In genomic region chr3:160544837-160545236, GRCh38 we compare ENCODE assay signal across 23 cellular contexts. TPM values are rescaled to one million over a fixed set of nuclear protein-coding genes. Genes with fewer than 3 reads are reported as not detected.
DNase-seq lines count a peak whose midpoint lies in the region; ATAC-seq and TF ChIP-seq lines count a peak whose summit lies in the region.
"Had no signal": no experiment of that assay in that cellular context is flagged by ENCODE, and none has a peak within 500 bp of the region (broad histone marks: within the 10 kb centered on the region; RNA-seq: fewer than 3 reads in every experiment).

No MANE protein-coding gene starts in this region.

- TF ChIP-seq CTCF in mesothelial cell of epicardium (IDR thresholded peaks at IDR 0.05; ENCODE audit: unreplicated experiment), result no peak
- TF ChIP-seq CTCF in neural progenitor cell (IDR thresholded peaks at IDR 0.05), result no peak

- no peak for ATAC-seq in central memory CD8-positive, alpha-beta T cell (replicated peaks; ENCODE audit: extremely low read depth, poor library complexity, severe bottlenecking)
- ATAC-seq: activated naive CD4-positive, alpha-beta T cell treated with anti-CD3 and anti-CD28 coated beads, Interleukin-2, amount 50 U/mL, for 72 hours; CD8-positive, alpha-beta T cell had no signal

- H3K4me1 ChIP-seq in BLaER1 (peaks cover 18% of the 10 kb centered on the region), neural progenitor cell (peaks cover 3% of the 10 kb centered on the region)

- peak; percentile 35 for DNase-seq in M059J (ENCODE audit: low read depth)
- no peak for DNase-seq in central memory CD8-positive, alpha-beta T cell (ENCODE audit: low spot score in 2 of 2)
- no peak for DNase-seq in mesothelial cell of epicardium (ENCODE audit: low spot score in 2 of 2, unreplicated experiment in 2 of 2)
- no peak for DNase-seq in SKM-1 (lab: John Stamatoyannopoulos, UW; ENCODE audit: unreplicated experiment)
- no peak for DNase-seq in RPMI8226
- DNase-seq in neural progenitor cell (ENCODE audit: low spot score), result no peak
- DNase-seq: activated CD4-positive, alpha-beta T cell treated with anti-CD3 and anti-CD28 coated beads for 4 hours; CD8-positive, alpha-beta T cell; DMS53; HFFc6; KBM-7; NCI-H146; NCI-H748 treated with DMSO at 0.1 percent for 48 hours; OCI-M1; SIG-M5; stimulated activated naive CD4-positive, alpha-beta T cell had no signal

- peaks cover 4% of the 10 kb centered on the region for H3F3A ChIP-seq in neural progenitor cell (ENCODE audit: low read depth)

- H3K4me1 Mint-ChIP-seq in central memory CD8-positive, alpha-beta T cell, result peaks cover 78% of the 10 kb centered on the region
- peaks cover 22% of the 10 kb centered on the region for H3K4me1 Mint-ChIP-seq in mesothelial cell of epicardium
- H3K4me1 Mint-ChIP-seq in neural progenitor cell, result no peaks in the 10 kb centered on the region

- H3K27me3 Mint-ChIP-seq in central memory CD8-positive, alpha-beta T cell, result no peaks in the 10 kb centered on the region
- no peaks in the 10 kb centered on the region for H3K27me3 Mint-ChIP-seq in mesothelial cell of epicardium (ENCODE audit: low read depth)
- no peaks in the 10 kb centered on the region for H3K27me3 Mint-ChIP-seq in neural progenitor cell (ENCODE audit: insufficient read depth, low read depth)
- H3K27me3 Mint-ChIP-seq: brain; dendritic cell treated with granulocyte-macrophage colony-stimulating factor and Interleukin-4, amounts not matched to agents 40 ng/mL and 50 ng/mL, for 4 days had no signal

- H3K79me2 ChIP-seq in neural progenitor cell (ENCODE audit: low read depth), result peaks cover 100% of the 10 kb centered on the region

- peak overlapping the region; percentile 74 for H3K27ac Mint-ChIP-seq in central memory CD8-positive, alpha-beta T cell (ENCODE audit: low read depth)
- peak overlapping the region; percentile 37 for H3K27ac Mint-ChIP-seq in mesothelial cell of epicardium
- H3K27ac Mint-ChIP-seq in neural progenitor cell, result no peak overlapping the region
- H3K27ac Mint-ChIP-seq: dendritic cell treated with granulocyte-macrophage colony-stimulating factor and Interleukin-4, amounts not matched to agents 40 ng/mL and 50 ng/mL, for 4 days; HFFc6 had no signal

- no peaks in the 10 kb centered on the region for H3K9me3 Mint-ChIP-seq in central memory CD8-positive, alpha-beta T cell
- H3K9me3 Mint-ChIP-seq in mesothelial cell of epicardium (peaks cover 14% of the 10 kb centered on the region), neural progenitor cell (peaks cover 49% of the 10 kb centered on the region)
- H3K9me3 Mint-ChIP-seq: activated T-helper 1 cell treated with anti-CD3 and anti-CD28 coated beads, Interleukin-12 subunit alpha, Interleukin-12 subunit beta, Interleukin-2, Interleukin-4 antibody, amounts not matched to agents 30 ng/mL and 10 ng/mL and 1 ng/mL, durations not matched to agents 14 hours and 24 hours and 36 hours; dendritic cell treated with granulocyte-macrophage colony-stimulating factor and Interleukin-4, amounts not matched to agents 40 ng/mL and 50 ng/mL, for 4 days; HFFc6 had no signal

- peaks cover 2% of the 10 kb centered on the region for H3K36me3 Mint-ChIP-seq in central memory CD8-positive, alpha-beta T cell (ENCODE audit: insufficient read depth)
- peaks cover 12% of the 10 kb centered on the region for H3K36me3 Mint-ChIP-seq in mesothelial cell of epicardium
- peaks cover 63% of the 10 kb centered on the region for H3K36me3 Mint-ChIP-seq in neural progenitor cell

- no peak overlapping the region for H3K27ac ChIP-seq in BLaER1
- no peak overlapping the region for H3K27ac ChIP-seq in neural progenitor cell
- H3K27ac ChIP-seq: thoracic aorta had no signal

- H3K9ac ChIP-seq in BLaER1 (no peak overlapping the region), neural progenitor cell (no peak overlapping the region)

- H4K20me1 ChIP-seq in BLaER1, result peaks cover 85% of the 10 kb centered on the region
- H4K20me1 ChIP-seq in neural progenitor cell (ENCODE audit: low read depth), result peaks cover 52% of the 10 kb centered on the region

- H3K4me3 Mint-ChIP-seq in central memory CD8-positive, alpha-beta T cell, result no peak overlapping the region
- H3K4me3 Mint-ChIP-seq in mesothelial cell of epicardium, result no peak overlapping the region
- no peak overlapping the region for H3K4me3 Mint-ChIP-seq in neural progenitor cell
- H3K4me3 Mint-ChIP-seq: activated T-helper 1 cell treated with anti-CD3 and anti-CD28 coated beads, Interleukin-12 subunit alpha, Interleukin-12 subunit beta, Interleukin-2, Interleukin-4 antibody, amounts not matched to agents 30 ng/mL and 10 ng/mL and 1 ng/mL, durations not matched to agents 14 hours and 24 hours and 36 hours; dendritic cell treated with granulocyte-macrophage colony-stimulating factor and Interleukin-4, amounts not matched to agents 40 ng/mL and 50 ng/mL, for 4 days; HFFc6 had no signal

- H3K4me3 ChIP-seq in BLaER1 (no peak overlapping the region), neural progenitor cell (no peak overlapping the region)
- H3K4me3 ChIP-seq: smooth muscle cell, thoracic aorta had no signal

- peak overlapping the region; percentile 33; the same call in 1 of the 2 replicates for H3K4me2 ChIP-seq in BLaER1
- no peak overlapping the region for H3K4me2 ChIP-seq in neural progenitor cell
- H3K4me2 ChIP-seq: smooth muscle cell had no signal

- H3K36me3 ChIP-seq in BLaER1, result peaks cover 40% of the 10 kb centered on the region
- peaks cover 18% of the 10 kb centered on the region for H3K36me3 ChIP-seq in neural progenitor cell
- H3K36me3 ChIP-seq: thoracic aorta had no signal

- no peaks in the 10 kb centered on the region for H3K27me3 ChIP-seq in BLaER1
- H3K27me3 ChIP-seq in neural progenitor cell, result no peaks in the 10 kb centered on the region

- peaks cover 27% of the 10 kb centered on the region for H3K9me3 ChIP-seq in BLaER1
- peaks cover 15% of the 10 kb centered on the region for H3K9me3 ChIP-seq in neural progenitor cell (ENCODE audit: low read depth)
- H3K9me3 ChIP-seq: thoracic aorta had no signal

- no peak overlapping the region for H2AFZ ChIP-seq in neural progenitor cell (replicated peaks)

RNA-seq across cellular contexts. Expression of gene KPNA4, which starts 20.5 kb away (rescaled TPM):
- total RNA-seq in M059J (2014; rRNA removed; shearing (Covaris generic)), result 27.1 and 40.0 TPM in 2 replicates
- total RNA-seq in mesothelial cell of epicardium (61.1 to 66.2 TPM (median 62.3 TPM) in 3 replicates), neural progenitor cell (ENCODE audit: low replicate concordance) (35.4 and 56.6 TPM in 2 replicates)
